8 cellular contexts compared by ENCODE assay signal in the genomic region with DNA sequence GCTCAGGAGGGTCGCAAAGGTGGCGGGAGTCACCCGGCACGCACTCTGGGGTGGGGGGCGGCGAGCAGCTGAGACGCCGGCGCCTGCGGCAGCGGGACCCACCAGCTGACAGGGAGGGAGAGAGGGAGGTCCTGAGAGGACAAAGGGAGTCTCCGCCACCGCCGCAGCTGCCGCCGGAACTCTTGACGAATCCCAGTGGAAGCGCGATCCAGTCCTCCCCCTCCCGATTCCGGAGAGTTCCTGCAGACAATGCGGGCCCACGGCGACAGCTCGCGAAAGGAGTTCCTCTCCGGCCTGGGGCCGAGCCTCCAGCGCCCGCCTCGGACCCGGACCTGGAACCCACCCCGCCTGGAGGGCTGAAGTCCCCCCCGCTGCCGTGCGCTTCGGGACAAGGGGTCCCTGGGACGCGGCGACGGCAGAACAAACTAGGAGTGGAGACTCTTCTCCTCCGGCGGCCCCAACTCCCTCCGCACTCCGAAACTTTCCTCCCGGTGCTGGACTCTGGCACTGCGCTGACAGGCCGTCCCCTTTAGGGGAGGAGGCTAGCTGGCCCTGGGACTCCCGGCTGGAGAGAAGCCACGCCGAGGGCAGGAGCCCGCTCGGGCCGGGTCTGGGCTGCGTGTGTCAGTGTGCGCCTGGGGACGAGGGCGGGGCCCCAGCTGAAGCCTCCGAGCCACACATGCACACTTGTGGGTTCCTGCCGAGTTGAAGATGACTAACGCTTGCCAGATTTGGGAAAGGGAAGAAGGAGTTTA. TPM values are rescaled to one million over a fixed set of nuclear protein-coding genes. Genes with fewer than 3 reads are reported as not detected.
DNase-seq lines count a peak whose midpoint lies in the region; ATAC-seq and TF ChIP-seq lines count a peak whose summit lies in the region.

A gene (minus strand): TSS at position 623 of the 755 bp plus-strand sequence. CDS start 669 bp downstream, outside the sequence.

- peak within 1 kb of the TSS; percentile 98 to 100 for H3K4me3 Mint-ChIP-seq in CD14-positive monocyte

- no peaks in the 10 kb centered on the region for H3K9me2 ChIP-seq in OCI-LY1 (ENCODE audit: low read depth, low read length)

- H4K20me1 ChIP-seq in OCI-LY1 (ENCODE audit: insufficient read depth, low read length), result no peaks in the 10 kb centered on the region

- peak within 1 kb of the TSS; percentile 35; the same call in 1 of the 2 replicates for H3K9ac ChIP-seq in OCI-LY1 (ENCODE audit: low read length)
- peak within 1 kb of the TSS; percentile 70 for H3K9ac ChIP-seq in mucosa of stomach (ENCODE audit: low read length)

- H3K9me3 Mint-ChIP-seq in CD14-positive monocyte, result peaks cover 0 to 4% (median 0%) of the 10 kb centered on the region in 7 donors

- H3K4me3 ChIP-seq in OCI-LY1 (ENCODE audit: low read depth, low read length, poor library complexity, severe bottlenecking), result peak within 1 kb of the TSS; percentile 63
- H3K4me3 ChIP-seq in mucosa of stomach (ENCODE audit: low read length), result peak within 1 kb of the TSS; percentile 68

- no peaks in the 10 kb centered on the region for H3K9me3 ChIP-seq in OCI-LY1 (ENCODE audit: low read length)
- H3K9me3 ChIP-seq in mucosa of stomach (ENCODE audit: control insufficient read depth, low read length), result no peaks in the 10 kb centered on the region

- H3K79me2 ChIP-seq in OCI-LY1 (ENCODE audit: insufficient read depth, low read length), result no peaks in the 10 kb centered on the region

- H3K36me3 ChIP-seq in OCI-LY1 (ENCODE audit: insufficient read depth, low read length) (no peaks in the 10 kb centered on the region), mucosa of stomach (ENCODE audit: control insufficient read depth, insufficient read depth, low read length) (no peaks in the 10 kb centered on the region)

- peaks cover 71% of the 10 kb centered on the region for H3K4me1 Mint-ChIP-seq in CD14-positive monocyte

- H3K4me1 ChIP-seq in OCI-LY1 (ENCODE audit: insufficient read depth, low read length, severe bottlenecking) (peaks cover 24% of the 10 kb centered on the region), mucosa of stomach (ENCODE audit: control insufficient read depth, insufficient read depth, low read length) (peaks cover 13% of the 10 kb centered on the region)

- H3K36me3 Mint-ChIP-seq in CD14-positive monocyte, result peaks cover 22 to 36% of the 10 kb centered on the region in 2 donors

- peak; percentile 43 for TF ChIP-seq POLR2A in erythroblast (IDR thresholded peaks at IDR 0.05; ENCODE audit: low read length)

- TF ChIP-seq CTCF in CD14-positive monocyte (IDR thresholded peaks at IDR 0.05), result no peak
- no peak for TF ChIP-seq CTCF in OCI-LY1 (IDR thresholded peaks at IDR 0.05; ENCODE audit: low read length)

- no peaks in the 10 kb centered on the region for H3F3A ChIP-seq in OCI-LY1 (ENCODE audit: insufficient read depth, low read length)

- peak within 1 kb of the TSS; percentile 98 to 100 (median 99) for H3K27ac Mint-ChIP-seq in CD14-positive monocyte

- H3K27ac ChIP-seq in OCI-LY1 (ENCODE audit: low read depth, low read length, poor library complexity, severe bottlenecking), result no peak within 1 kb of the TSS

- H2AFZ ChIP-seq in OCI-LY1 (ENCODE audit: low read length), result no peak within 1 kb of the TSS

- DNase-seq in CD14-positive monocyte (ENCODE audit: low spot score) (peak; percentile 90), activated T-cell treated with anti-CD3 and anti-CD28 coated beads for 48 hours (ENCODE audit: low read depth) (peak; percentile 54), erythroblast (lab: John Stamatoyannopoulos, UW) (peak; percentile 63 to 66)
- peak; percentile 41 to 61 for DNase-seq in stimulated activated CD8-positive, alpha-beta memory T cell treated with anti-CD3 and anti-CD28 coated beads, Interleukin-7, amount 100 ng/mL, for 4 hours (ENCODE audit: low read depth in 2 of 2)

- intact Hi-C loops in CD14-positive monocyte (cut with micrococcal nuclease), result loop anchor here (2.0 to 5.0 kb wide), 3 partner anchors 14 to 110 kb away; no protein-coding TSS in a partner anchor

- peak; percentile 76 for ATAC-seq in GM19324 (IDR thresholded peaks at IDR 0.05; ENCODE audit: low FRiP score, unreplicated experiment)
- ATAC-seq in HG03442 (IDR thresholded peaks at IDR 0.05; ENCODE audit: unreplicated experiment), result peak; percentile 65

- peak within 1 kb of the TSS; percentile 67 for H3K4me2 ChIP-seq in OCI-LY1 (ENCODE audit: low read length)

- H3K27me3 Mint-ChIP-seq in CD14-positive monocyte (ENCODE audit: low read depth in 3 of 3), result no peaks in the 10 kb centered on the region

- no peaks in the 10 kb centered on the region for H3K27me3 ChIP-seq in OCI-LY1 (ENCODE audit: insufficient read depth, low read length)
- H3K27me3 ChIP-seq in mucosa of stomach (ENCODE audit: control insufficient read depth, insufficient read depth, low read length), result peaks cover 23% of the 10 kb centered on the region

RNA-seq across cellular contexts. Expression of the gene that starts here (rescaled TPM):
- polyA plus RNA-seq in CD14-positive monocyte, result 10 to 100 TPM; 59.2 to 69.6 TPM
